ENCODE assay signal across 21 cellular contexts in genomic region chr17:44367219-44367618, GRCh38. TPM values are rescaled to one million over a fixed set of nuclear protein-coding genes. Genes with fewer than 3 reads are reported as not detected.
A peak's percentile ranks its signal among the peaks of the same experiment; 100 is the strongest.
DNase-seq lines count a peak whose midpoint lies in the region; ATAC-seq and TF ChIP-seq lines count a peak whose summit lies in the region.
"Had no signal": no experiment of that assay in that cellular context is flagged by ENCODE, and none has a peak within 500 bp of the region (broad histone marks: within the 10 kb centered on the region; RNA-seq: fewer than 3 reads in every experiment).

No MANE protein-coding gene starts in this region.

- H2AFZ ChIP-seq in H9 (ENCODE audit: low read length) (no peak overlapping the region), hepatocyte (no peak overlapping the region)
- H2AFZ ChIP-seq: GM23338 had no signal

- H4K5ac ChIP-seq in H9 (ENCODE audit: insufficient read length, low read depth, low read length) = no peak overlapping the region

- 0 out of 2 replicates have a peak overlapping the region, but pooled peaks have one; percentile 12 for H3K27ac ChIP-seq in 22Rv1
- no peak overlapping the region for H3K27ac ChIP-seq in H9 (ENCODE audit: insufficient read length, low read depth, low read length)
- H3K27ac ChIP-seq in hepatocyte = no peak overlapping the region
- H3K27ac ChIP-seq: A549 had no signal

- H3K23me2 ChIP-seq in H9 (ENCODE audit: insufficient read length, low read depth, low read length, poor library complexity, severe bottlenecking) = peaks cover 10% of the 10 kb centered on the region

- DNase-seq in NCI-H446 treated with DMSO at 0.1 percent for 48 hours (lab: John Stamatoyannopoulos, UW) (peak; percentile 48), H9 (no peak), NOMO-1 treated with dmso at 0.1 percent for 144 hours (lab: John Stamatoyannopoulos, UW; ENCODE audit: unreplicated experiment) (no peak), hepatocyte (ENCODE audit: low spot score) (no peak)
- no peak for DNase-seq in stimulated activated naive CD8-positive, alpha-beta T cell treated with anti-CD3 and anti-CD28 coated beads, Interleukin-15, amount 100 ng/mL, for 72 hours
- DNase-seq: Kasumi-1, NCI-H1436, NCI-H1930, NCI-H2227 treated with DMSO at 0.1 percent for 48 hours, PC-3, Right ventricle myocardium superior had no signal

- no peaks in the 10 kb centered on the region for H3K9me2 ChIP-seq in hepatocyte (replicated peaks; ENCODE audit: insufficient read depth)

- H3K18ac ChIP-seq in H9 (ENCODE audit: insufficient read length, low read depth, low read length) = no peak overlapping the region

- no peak overlapping the region for H2AK5ac ChIP-seq in H9 (ENCODE audit: insufficient read length, low read length)

- H3K79me2 ChIP-seq in H9 (ENCODE audit: insufficient read depth, low read length) (no peaks in the 10 kb centered on the region), hepatocyte (peaks cover 8% of the 10 kb centered on the region)

- H3K27me3 Mint-ChIP-seq in brain (peaks cover 21% of the 10 kb centered on the region), nephron (ENCODE audit: low read depth) (peaks cover 23% of the 10 kb centered on the region), H9 (ENCODE audit: low read depth) (peaks cover 37% of the 10 kb centered on the region)
- H3K27me3 Mint-ChIP-seq in stimulated activated naive CD8-positive, alpha-beta T cell treated with anti-CD3 and anti-CD28 coated beads, Interleukin-15, amount 100 ng/mL, for 72 hours = peaks cover 62% of the 10 kb centered on the region

- H3K27me3 ChIP-seq in H9 (ENCODE audit: insufficient read depth, low read length) (no peaks in the 10 kb centered on the region; the same call in 1 of the 2 replicates), hepatocyte (no peaks in the 10 kb centered on the region)

- no peak overlapping the region for H3K14ac ChIP-seq in H9 (ENCODE audit: insufficient read depth, low read length)

- H3K4me3 Mint-ChIP-seq in brain = peak overlapping the region in 3 of 5 experiments; percentile 50 to 66 (median 62)
- H3K4me3 Mint-ChIP-seq in nephron = peak overlapping the region; percentile 23 to 67 (median 39)
- H3K4me3 Mint-ChIP-seq in H9 = no peak overlapping the region
- no peak overlapping the region for H3K4me3 Mint-ChIP-seq in stimulated activated naive CD8-positive, alpha-beta T cell treated with anti-CD3 and anti-CD28 coated beads, Interleukin-15, amount 100 ng/mL, for 72 hours
- H3K4me3 Mint-ChIP-seq: B cell, GM23338 had no signal

- H3T11ph ChIP-seq in H9 (ENCODE audit: low read length) = no peak overlapping the region

- H2BK20ac ChIP-seq in H9 (ENCODE audit: low read depth, low read length, poor library complexity, severe bottlenecking) = no peak overlapping the region

- peaks cover 2% of the 10 kb centered on the region; the same call in 1 of the 2 replicates for H3K4me1 ChIP-seq in H9 (ENCODE audit: insufficient read depth, low read length)
- peaks cover 6% of the 10 kb centered on the region for H3K4me1 ChIP-seq in hepatocyte (ENCODE audit: insufficient read depth)

- no peak overlapping the region for H2BK12ac ChIP-seq in H9 (ENCODE audit: insufficient read length, low read depth, low read length)

- no peak overlapping the region for H2BK15ac ChIP-seq in H9 (ENCODE audit: low read depth, low read length)

- no peak for ATAC-seq in stimulated activated naive CD8-positive, alpha-beta T cell treated with anti-CD3 and anti-CD28 coated beads, Interleukin-15, amount 100 ng/mL, for 72 hours
- ATAC-seq: A549, GM23338, HCT116, PC-3 had no signal

- H4K20me1 ChIP-seq in H9 (ENCODE audit: control insufficient read depth, insufficient read depth, insufficient read length) (no peaks in the 10 kb centered on the region), hepatocyte (ENCODE audit: insufficient read depth, poor library complexity, severe bottlenecking) (peaks cover under 1% of the 10 kb centered on the region)

- no peak for TF ChIP-seq CTCF in 22Rv1 (IDR thresholded peaks at IDR 0.05)
- no peak for TF ChIP-seq CTCF in brain (conservative IDR thresholded peaks at IDR 0.05)
- TF ChIP-seq CTCF in nephron (IDR thresholded peaks at IDR 0.05; ENCODE audit: unreplicated experiment in 3 of 3) = no peak
- no peak for TF ChIP-seq CTCF in H9 (conservative IDR thresholded peaks at IDR 0.05)
- TF ChIP-seq CTCF in hepatocyte (IDR thresholded peaks at IDR 0.05; ENCODE audit: poor library complexity) = no peak

- no peak overlapping the region for H4K91ac ChIP-seq in H9 (ENCODE audit: insufficient read length, low read depth, low read length)

- no peak overlapping the region for H3K4ac ChIP-seq in H9 (ENCODE audit: low read depth, low read length)

- no peak overlapping the region for H3K56ac ChIP-seq in H9 (ENCODE audit: insufficient read length, low read depth, low read length)

- H3K9me3 Mint-ChIP-seq in brain (peaks cover 0 to 7% (median 0%) of the 10 kb centered on the region in 5 experiments), nephron (no peaks in the 10 kb centered on the region), H9 (no peaks in the 10 kb centered on the region; a peak in 1 of 5 replicates)
- H3K9me3 Mint-ChIP-seq in stimulated activated naive CD8-positive, alpha-beta T cell treated with anti-CD3 and anti-CD28 coated beads, Interleukin-15, amount 100 ng/mL, for 72 hours = no peaks in the 10 kb centered on the region
- H3K9me3 Mint-ChIP-seq: GM23338, IgD-negative memory B cell had no signal

- no CpG with 5 or more reads among the region's 3 CpGs for WGBS in H9 (ENCODE audit: extremely low coverage, insufficient read length, low lambda C conversion rate)
- 85% methylated on average over 3 of the region's 3 CpGs for WGBS in hepatocyte (ENCODE audit: low lambda C conversion rate, missing lambda C conversion rate)

- no peaks in the 10 kb centered on the region for H3K36me3 ChIP-seq in hepatocyte (replicated peaks; ENCODE audit: insufficient read depth, low read depth)

- no peaks in the 10 kb centered on the region for H3K79me1 ChIP-seq in H9 (ENCODE audit: insufficient read depth, low read depth, low read length, poor library complexity, severe bottlenecking)

- H3K9ac ChIP-seq in H9 (ENCODE audit: extremely low read depth, insufficient read length, low read length) = no peak overlapping the region

- no peak overlapping the region for H4K8ac ChIP-seq in H9 (replicated peaks; ENCODE audit: insufficient read length, low read depth, low read length)

- H3K27ac Mint-ChIP-seq in brain = peak overlapping the region in 4 of 5 experiments; percentile 39 to 97 (median 80)
- peak overlapping the region in 1 of 3 experiments; percentile 45 for H3K27ac Mint-ChIP-seq in nephron
- no peak overlapping the region; a peak in 1 of 7 replicates for H3K27ac Mint-ChIP-seq in H9
- no peak overlapping the region for H3K27ac Mint-ChIP-seq in stimulated activated naive CD8-positive, alpha-beta T cell treated with anti-CD3 and anti-CD28 coated beads, Interleukin-15, amount 100 ng/mL, for 72 hours
- H3K27ac Mint-ChIP-seq: B cell, GM23338, IgD-negative memory B cell had no signal

- no peak overlapping the region for H3K4me3 ChIP-seq in hepatocyte
- H3K4me3 ChIP-seq: A549, GM23338 had no signal

- H2BK120ac ChIP-seq in H9 (ENCODE audit: low read depth, low read length, poor library complexity, severe bottlenecking) = no peak overlapping the region

- peaks cover 2% of the 10 kb centered on the region for H3K4me1 Mint-ChIP-seq in brain
- H3K4me1 Mint-ChIP-seq in nephron = peaks cover 15% of the 10 kb centered on the region
- peaks cover 12 to 19% of the 10 kb centered on the region in 2 experiments for H3K4me1 Mint-ChIP-seq in H9
- peaks cover 10% of the 10 kb centered on the region for H3K4me1 Mint-ChIP-seq in stimulated activated naive CD8-positive, alpha-beta T cell treated with anti-CD3 and anti-CD28 coated beads, Interleukin-15, amount 100 ng/mL, for 72 hours

- H2BK5ac ChIP-seq in H9 (ENCODE audit: insufficient read length, low read length) = no peak overlapping the region

- H3K9me3 ChIP-seq in H9 (ENCODE audit: control insufficient read depth, low read depth, low read length) (no peaks in the 10 kb centered on the region), hepatocyte (ENCODE audit: low read depth) (no peaks in the 10 kb centered on the region)
- H3K9me3 ChIP-seq: A549 had no signal

- H3K4me2 ChIP-seq in H9 (ENCODE audit: insufficient read depth, insufficient read length, low read length) (no peak overlapping the region), hepatocyte (no peak overlapping the region)
- H3K4me2 ChIP-seq: A549, GM23338 had no signal

- H3K23ac ChIP-seq in H9 (ENCODE audit: insufficient read length, low read depth, low read length) = no peak overlapping the region

- H3K36me3 Mint-ChIP-seq in brain (no peaks in the 10 kb centered on the region), nephron (ENCODE audit: low read depth) (no peaks in the 10 kb centered on the region), H9 (ENCODE audit: insufficient read depth in 1 of 3, low read depth in 3 of 3) (no peaks in the 10 kb centered on the region)
- H3K36me3 Mint-ChIP-seq: CD14-positive monocyte had no signal

RNA-seq across cellular contexts. Expression of gene FAM171A2, which starts 3.6 kb away (rescaled TPM):
- 62.5 TPM for polyA plus RNA-seq in brain (ENCODE audit: insufficient read depth, low read depth, low replicate concordance)
- 27.3 and 27.5 TPM in 2 replicates for total RNA-seq in H9 (2021)
- 12.8 and 13.9 TPM in 2 replicates for total RNA-seq in hepatocyte
- polyA plus RNA-seq in hepatocyte = 19.4 and 22.8 TPM in 2 replicates
- polyA plus RNA-seq: CD14-positive monocyte had no signal

RNA-seq across cellular contexts. Expression of gene GRN, which starts 22.1 kb away (rescaled TPM):
- polyA plus RNA-seq in brain (ENCODE audit: insufficient read depth, low read depth, low replicate concordance) (164 TPM), hepatocyte (785 and 828 TPM in 2 replicates)
- total RNA-seq in H9 (2021) (127 and 130 TPM in 2 replicates), hepatocyte (210 and 299 TPM in 2 replicates)

RNA-seq across cellular contexts. Expression of gene ITGA2B, which starts 22.2 kb away (rescaled TPM):
- polyA plus RNA-seq in brain (ENCODE audit: insufficient read depth, low read depth, low replicate concordance) (0.97 TPM), hepatocyte (1.0 and 3.6 TPM in 2 replicates)
- total RNA-seq in H9 (2021) (8.3 and 10.1 TPM in 2 replicates), hepatocyte (0.77 TPM in 1 of 2 replicates, not detected in the other)
- total RNA-seq: SK-MEL-5 had no signal

RNA-seq across cellular contexts. Expression of gene SLC25A39, which starts 42.6 kb away (rescaled TPM):
- 153 TPM for polyA plus RNA-seq in brain (ENCODE audit: insufficient read depth, low read depth, low replicate concordance)
- total RNA-seq in H9 (2021) = 227 and 235 TPM in 2 replicates
- total RNA-seq in hepatocyte = 92.7 and 108 TPM in 2 replicates
- 179 and 191 TPM in 2 replicates for polyA plus RNA-seq in hepatocyte

RNA-seq across cellular contexts. Expression of gene RUNDC3A, which starts 58.8 kb away (rescaled TPM):
- polyA plus RNA-seq in brain (ENCODE audit: insufficient read depth, low read depth, low replicate concordance) (304 TPM), hepatocyte (0.40 and 2.3 TPM in 2 replicates)
- total RNA-seq in H9 (2021) (2.2 and 3.8 TPM in 2 replicates), hepatocyte (2.0 and 2.1 TPM in 2 replicates)
- total RNA-seq: B cell had no signal
- polyA plus RNA-seq: IgD-negative memory B cell had no signal

Comparison
In these comparisons a context has a peak if more than half of its experiments do, and no peak if none do; other contexts are left out.
1. H3K27ac Mint-ChIP-seq: peak in brain (4 of 5); none in H9 (0 of 3) and stimulated activated naive CD8-positive, alpha-beta T cell treated with anti-CD3 and anti-CD28 coated beads, Interleukin-15, amount 100 ng/mL, for 72 hours (0 of 2).
2. H3K4me3 Mint-ChIP-seq: peak in brain (3 of 5) and nephron (3 of 3); none in H9 (0 of 2) and stimulated activated naive CD8-positive, alpha-beta T cell treated with anti-CD3 and anti-CD28 coated beads, Interleukin-15, amount 100 ng/mL, for 72 hours (0 of 2).